In the genomic region with DNA sequence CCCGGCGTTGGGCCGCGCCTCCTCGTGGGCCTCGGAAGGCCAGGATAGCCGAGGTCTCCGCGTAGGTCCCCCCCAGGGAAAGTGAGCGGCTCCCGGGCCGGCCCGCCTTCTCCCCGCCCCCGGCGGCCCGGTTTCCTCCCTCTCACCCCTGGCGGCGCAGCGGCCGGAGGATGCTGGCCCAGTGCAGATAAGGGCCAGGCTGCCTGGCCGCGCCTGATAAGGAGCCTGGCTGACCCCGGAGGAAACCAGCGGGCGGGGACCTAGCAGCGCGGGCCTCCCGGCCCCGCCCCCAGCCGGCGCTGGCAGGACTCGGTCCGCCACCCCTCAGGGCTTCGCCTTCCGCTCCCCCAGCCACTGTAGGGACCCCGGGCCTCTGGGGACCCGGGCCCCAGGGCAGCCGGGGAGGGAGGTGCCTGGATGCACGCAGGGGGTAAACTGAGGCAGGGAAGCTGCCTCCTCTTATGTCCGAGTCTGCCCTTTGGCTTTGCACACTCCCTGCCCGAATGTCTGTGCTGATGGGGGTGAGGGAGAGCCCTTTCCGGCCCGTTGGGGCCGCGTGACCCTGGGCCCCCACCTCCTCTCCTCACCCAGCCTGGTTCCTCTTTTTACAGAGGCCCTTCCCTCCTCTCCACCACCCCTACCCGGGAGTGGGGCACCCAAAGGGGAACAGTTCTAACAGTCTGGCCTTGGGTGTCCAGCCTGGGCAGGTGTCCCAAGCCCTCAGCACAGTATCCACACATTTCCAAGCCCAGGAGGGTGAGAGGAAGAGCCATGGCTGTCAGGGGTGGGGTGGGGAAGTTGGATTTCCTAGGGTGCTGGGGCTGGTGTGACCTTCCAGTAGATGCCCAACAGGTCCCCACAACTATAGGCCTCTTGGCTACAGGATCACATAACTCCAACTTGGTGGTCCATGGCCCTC, we compare ENCODE assay signal across 8 cellular contexts. TPM values are rescaled to one million over a fixed set of nuclear protein-coding genes. Genes with fewer than 3 reads are reported as not detected.
DNase-seq lines count a peak whose midpoint lies in the region; ATAC-seq and TF ChIP-seq lines count a peak whose summit lies in the region.

TSS of gene LYL1 (minus strand) at position 193 of the 919 bp plus-strand sequence. CDS start 1,687 bp downstream, outside the sequence.

- no peak within 1 kb of the TSS for H2AK5ac ChIP-seq in trophoblast cell (ENCODE audit: low read length)

- no peak within 1 kb of the TSS for H4K91ac ChIP-seq in trophoblast cell (ENCODE audit: low read depth, low read length)

- no CpG with 5 or more reads among the region's 47 CpGs for WGBS in trophoblast cell (ENCODE audit: extremely low coverage, insufficient coverage, insufficient read length)

- H3K79me1 ChIP-seq in trophoblast cell (ENCODE audit: low read length), result peaks cover 5% of the 10 kb centered on the region

- DNase-seq in AG04450 (ENCODE audit: low read depth, low spot score) (no peak), HUDEP-2 (lab: John Stamatoyannopoulos, UW; ENCODE audit: unreplicated experiment in 76 of 76) (peak in 75 of 76 experiments; percentile 64 to 100 (median 99)), Right ventricle myocardium inferior (ENCODE audit: missing footprints) (peak; percentile 92), trophoblast cell (peak; percentile 45 to 72), NCI-H524 (lab: John Stamatoyannopoulos, UW) (no peak), A673 (ENCODE audit: low spot score) (no peak)
- no peak for DNase-seq in activated CD8-positive, alpha-beta T cell treated with anti-CD3 and anti-CD28 coated beads, Interleukin-2, amount 10 ng/mL, durations not matched to agents 7 days and 5 days

- H2BK12ac ChIP-seq in trophoblast cell (ENCODE audit: low read length), result no peak within 1 kb of the TSS

- no peak within 1 kb of the TSS for H2BK5ac ChIP-seq in trophoblast cell (ENCODE audit: low read depth, low read length, poor library complexity)

- H4K12ac ChIP-seq in trophoblast cell (ENCODE audit: low read depth, low read length), result peak within 1 kb of the TSS; percentile 69

- no peaks in the 10 kb centered on the region for H3K79me2 ChIP-seq in trophoblast cell (ENCODE audit: control insufficient read depth, insufficient read depth, low read length, poor library complexity)

- POLR2A ChIA-PET in AG04450 (lab: Yijun Ruan, JAX), result no interaction called here
- POLR2A ChIA-PET in activated CD8-positive, alpha-beta T cell treated with anti-CD3 and anti-CD28 coated beads, Interleukin-2, amount 10 ng/mL, durations not matched to agents 7 days and 5 days (lab: Charles Lee), result interaction anchor here (2.0 kb wide), 1 partner anchor 52 kb away, joined by 9 read pairs; no protein-coding TSS in a partner anchor
- POLR2A ChIA-PET in A673 (lab: Charles Lee; ENCODE audit: low non-redundant PET), result no interaction called here

- H3K9me3 ChIP-seq in AG04450 (ENCODE audit: control insufficient read depth, insufficient read depth, low read length), result peaks cover 2% of the 10 kb centered on the region; the same call in 1 of the 2 replicates
- peaks cover 8% of the 10 kb centered on the region for H3K9me3 ChIP-seq in trophoblast cell (ENCODE audit: insufficient read depth, low read depth, low read length)
- H3K9me3 ChIP-seq in A673 (ENCODE audit: low read depth, low read length, poor library complexity, severe bottlenecking), result no peaks in the 10 kb centered on the region

- H3K18ac ChIP-seq in trophoblast cell (ENCODE audit: low read length), result no peak within 1 kb of the TSS

- no peak within 1 kb of the TSS for H3K4ac ChIP-seq in trophoblast cell (ENCODE audit: low read depth, low read length)

- no peak within 1 kb of the TSS for H3K23ac ChIP-seq in trophoblast cell (ENCODE audit: low read length)

- H3K9ac ChIP-seq in trophoblast cell (ENCODE audit: low read length), result no peak within 1 kb of the TSS

- peaks cover 9% of the 10 kb centered on the region for H3K27me3 Mint-ChIP-seq in activated CD8-positive, alpha-beta T cell treated with anti-CD3 and anti-CD28 coated beads, Interleukin-2, amount 10 ng/mL, durations not matched to agents 7 days and 5 days (ENCODE audit: low read depth)

- CTCF ChIA-PET in AG04450 (lab: Charles Lee) (interaction anchor here (1.4 to 2.1 kb wide), 2 partner anchors 137 kb away, joined by 4 to 11 read pairs; no protein-coding TSS in a partner anchor), A673 (lab: Charles Lee) (no interaction called here)
- CTCF ChIA-PET in activated CD8-positive, alpha-beta T cell treated with anti-CD3 and anti-CD28 coated beads, Interleukin-2, amount 10 ng/mL, durations not matched to agents 7 days and 5 days (lab: Charles Lee), result interaction anchor here (1.5 kb wide), 1 partner anchor 218 kb away, joined by 3 read pairs; no protein-coding TSS in a partner anchor

- intact Hi-C loops in Right ventricle myocardium inferior (cut with DNase I) (loop anchor here (2.0 kb wide), 3 partner anchors 14 to 60 kb away; partner anchors contain the start of genes IER2, STX10 and TRMT1), A673 (cut with micrococcal nuclease; ENCODE audit: unreplicated experiment) (no loop called here)

- H3K27me3 ChIP-seq in AG04450 (ENCODE audit: control insufficient read depth, insufficient read depth, low read length), result no peaks in the 10 kb centered on the region
- peaks cover 27% of the 10 kb centered on the region for H3K27me3 ChIP-seq in trophoblast cell (ENCODE audit: insufficient read depth, low read length)
- no peaks in the 10 kb centered on the region for H3K27me3 ChIP-seq in A673 (replicated peaks; ENCODE audit: insufficient read depth, low read depth, low read length, poor library complexity)

- peaks cover 6 to 8% of the 10 kb centered on the region in 2 experiments for H3K36me3 ChIP-seq in trophoblast cell (ENCODE audit: control insufficient read depth in 1 of 2, insufficient read depth in 2 of 2, low read length in 2 of 2)
- H3K36me3 ChIP-seq in A673 (ENCODE audit: insufficient read depth, low read length, poor library complexity, severe bottlenecking), result peaks cover 5% of the 10 kb centered on the region

- H3K4me3 ChIP-seq in AG04450 (ENCODE audit: low read depth, low read length) (peak within 1 kb of the TSS; percentile 25), trophoblast cell (ENCODE audit: low read depth, low read length) (no peak within 1 kb of the TSS), A673 (ENCODE audit: low read depth, low read length, poor library complexity, severe bottlenecking) (no peak within 1 kb of the TSS)

- H3K27ac Mint-ChIP-seq in activated CD8-positive, alpha-beta T cell treated with anti-CD3 and anti-CD28 coated beads, Interleukin-2, amount 10 ng/mL, durations not matched to agents 7 days and 5 days, result no peak within 1 kb of the TSS

- H3K36me3 Mint-ChIP-seq in activated CD8-positive, alpha-beta T cell treated with anti-CD3 and anti-CD28 coated beads, Interleukin-2, amount 10 ng/mL, durations not matched to agents 7 days and 5 days (ENCODE audit: low read depth), result peaks cover 13% of the 10 kb centered on the region

- no TSS peak for BruUV-seq in A673 (replicated peaks; lab: Mats Ljungman, UMichigan)

- no peak within 1 kb of the TSS for H2BK120ac ChIP-seq in trophoblast cell (ENCODE audit: insufficient read depth, low read length, poor library complexity)

- H3K14ac ChIP-seq in trophoblast cell (ENCODE audit: low read length), result peak within 1 kb of the TSS; percentile 17

- no peak for TF ChIP-seq CTCF in AG04450 (IDR thresholded peaks at IDR 0.05; ENCODE audit: low read depth, low read length)
- no peak for TF ChIP-seq CTCF in A673 (conservative IDR thresholded peaks at IDR 0.05; ENCODE audit: low read depth, low read length)

- H3K4me2 ChIP-seq in trophoblast cell (ENCODE audit: low read length), result peak within 1 kb of the TSS; percentile 17

- H3K4me1 ChIP-seq in trophoblast cell (ENCODE audit: control insufficient read depth in 1 of 2, insufficient read depth in 2 of 2, low read length in 2 of 2), result peaks cover 12 to 14% of the 10 kb centered on the region in 2 experiments
- H3K4me1 ChIP-seq in A673 (ENCODE audit: insufficient read depth, low read length, poor library complexity, severe bottlenecking), result peaks cover 4% of the 10 kb centered on the region

- peak; percentile 42 for ATAC-seq in GM18861 (IDR thresholded peaks at IDR 0.05; ENCODE audit: unreplicated experiment)
- peak; percentile 11 for ATAC-seq in activated CD8-positive, alpha-beta T cell treated with anti-CD3 and anti-CD28 coated beads, Interleukin-2, amount 10 ng/mL, durations not matched to agents 7 days and 5 days
- peak; percentile 73 for ATAC-seq in Right ventricle myocardium inferior

- no peak within 1 kb of the TSS for H3K27ac ChIP-seq in AG04450 (ENCODE audit: low read depth, low read length)
- no peak within 1 kb of the TSS for H3K27ac ChIP-seq in trophoblast cell (ENCODE audit: low read depth, low read length)
- no peak within 1 kb of the TSS for H3K27ac ChIP-seq in A673 (ENCODE audit: low read depth, low read length, poor library complexity, severe bottlenecking)

- H3K9me3 Mint-ChIP-seq in activated CD8-positive, alpha-beta T cell treated with anti-CD3 and anti-CD28 coated beads, Interleukin-2, amount 10 ng/mL, durations not matched to agents 7 days and 5 days (ENCODE audit: insufficient read depth), result no peaks in the 10 kb centered on the region

- peak within 1 kb of the TSS; percentile 1 for H4K8ac ChIP-seq in trophoblast cell (ENCODE audit: low read depth, low read length)

- peaks cover 47% of the 10 kb centered on the region for H3K4me1 Mint-ChIP-seq in activated CD8-positive, alpha-beta T cell treated with anti-CD3 and anti-CD28 coated beads, Interleukin-2, amount 10 ng/mL, durations not matched to agents 7 days and 5 days (ENCODE audit: low read depth)

- H2AFZ ChIP-seq in trophoblast cell (ENCODE audit: insufficient read depth, low read length, poor library complexity), result peak within 1 kb of the TSS; percentile 8

- H3K4me3 Mint-ChIP-seq in activated CD8-positive, alpha-beta T cell treated with anti-CD3 and anti-CD28 coated beads, Interleukin-2, amount 10 ng/mL, durations not matched to agents 7 days and 5 days, result peak within 1 kb of the TSS; percentile 58

RNA-seq across cellular contexts. Expression of gene LYL1, which starts in this region (rescaled TPM):
- polyA plus RNA-seq in AG04450 (2011; rRNA removed), result 0.11 and 0.29 TPM in 2 replicates
- 0.14 and 0.17 TPM in 2 replicates for polyA minus RNA-seq in AG04450 (2011; rRNA and poly(A)+ RNA removed)
- total RNA-seq in activated CD8-positive, alpha-beta T cell treated with anti-CD3 and anti-CD28 coated beads, Interleukin-2, amount 10 ng/mL, durations not matched to agents 7 days and 5 days, result 1 to 10 TPM; 3.3 to 3.8 TPM
- total RNA-seq in Right ventricle myocardium inferior (9.4 TPM), A673 (2021) (not detected in 2 replicates)
- 0.10 and 0.16 TPM in 2 replicates for polyA plus RNA-seq in trophoblast cell (2013)

Comparison
In these comparisons a context has a peak if more than half of its experiments do, and no peak if none do; other contexts are left out.
1. DNase-seq: peak in HUDEP-2 (75 of 76), Right ventricle myocardium inferior (single experiment) and trophoblast cell (2 of 2); none in AG04450 (single experiment), activated CD8-positive, alpha-beta T cell treated with anti-CD3 and anti-CD28 coated beads, Interleukin-2, amount 10 ng/mL, durations not matched to agents 7 days and 5 days (single experiment), NCI-H524 (0 of 2) and A673 (single experiment).
2. ATAC-seq: peak in every context shown above with its lines; median percentile 73 in Right ventricle myocardium inferior; 42 in GM18861; 11 in activated CD8-positive, alpha-beta T cell treated with anti-CD3 and anti-CD28 coated beads, Interleukin-2, amount 10 ng/mL, durations not matched to agents 7 days and 5 days.